Comparison of ENCODE assay signal across 8 cellular contexts in genomic region chr18:70288851-70289328, GRCh38. TPM values are rescaled to one million over a fixed set of nuclear protein-coding genes. Genes with fewer than 3 reads are reported as not detected.
DNase-seq lines count a peak whose midpoint lies in the region; ATAC-seq and TF ChIP-seq lines count a peak whose summit lies in the region.

TSS of gene SOCS6 (plus strand) at chr18:70289045. CDS start at chr18:70324669, 35,624 bp downstream.

- peak within 1 kb of the TSS; percentile 87 for H3K4me3 Mint-ChIP-seq in T-helper 17 cell
- H3K4me3 Mint-ChIP-seq in stimulated activated effector memory CD8-positive, alpha-beta T cell treated with anti-CD3 and anti-CD28 coated beads, Interleukin-12 subunit alpha, Interleukin-12 subunit beta, amount 100 ng/mL, for 72 hours, result peak within 1 kb of the TSS; percentile 44

- intact Hi-C loops in right lobe of liver (cut with DNase I), result no loop called here

- H3K4me3 ChIP-seq in duodenal mucosa (ENCODE audit: low read depth in 1 of 2, low read length in 2 of 2), result peak within 1 kb of the TSS; percentile 72 to 89
- peak within 1 kb of the TSS; percentile 60 to 75 (median 71) for H3K4me3 ChIP-seq in right lobe of liver

- H3K9me3 ChIP-seq in T-helper 17 cell (ENCODE audit: control insufficient read depth, low read length, poor library complexity, severe bottlenecking), result no peaks in the 10 kb centered on the region
- H3K9me3 ChIP-seq in duodenal mucosa (ENCODE audit: control insufficient read depth in 1 of 2, low read length in 2 of 2), result no peaks in the 10 kb centered on the region
- no peaks in the 10 kb centered on the region for H3K9me3 ChIP-seq in right lobe of liver

- peaks cover 2% of the 10 kb centered on the region for H3K9me3 Mint-ChIP-seq in stimulated activated effector memory CD8-positive, alpha-beta T cell treated with anti-CD3 and anti-CD28 coated beads, Interleukin-12 subunit alpha, Interleukin-12 subunit beta, amount 100 ng/mL, for 72 hours

- TF ChIP-seq CTCF in right lobe of liver (IDR thresholded peaks at IDR 0.05), result no peak

- no peaks in the 10 kb centered on the region for H3K36me3 ChIP-seq in duodenal mucosa (ENCODE audit: control insufficient read depth in 1 of 2, insufficient read depth in 2 of 2, low read length in 2 of 2)
- no peaks in the 10 kb centered on the region for H3K36me3 ChIP-seq in right lobe of liver

- TF ChIP-seq EP300 in Ishikawa (IDR thresholded peaks at IDR 0.05; ENCODE audit: borderline replicate concordance), result no peak

- no peak for TF ChIP-seq RAD21 in Ishikawa (IDR thresholded peaks at IDR 0.05; ENCODE audit: low read depth)

- peak; percentile 70 for TF ChIP-seq POLR2A in right lobe of liver (IDR thresholded peaks at IDR 0.05)

- peak within 1 kb of the TSS; percentile 77 for H3K27ac ChIP-seq in duodenal mucosa (ENCODE audit: low read depth, low read length)
- peak within 1 kb of the TSS; percentile 84 to 94 (median 89) for H3K27ac ChIP-seq in right lobe of liver

- 0% methylated on average over 8 of the region's 77 CpGs for WGBS in right lobe of liver (ENCODE audit: insufficient coverage, low coverage, low lambda C conversion rate, missing lambda C conversion rate)

- H3K27ac Mint-ChIP-seq in T-helper 17 cell, result no peak within 1 kb of the TSS
- H3K27ac Mint-ChIP-seq in stimulated activated effector memory CD8-positive, alpha-beta T cell treated with anti-CD3 and anti-CD28 coated beads, Interleukin-12 subunit alpha, Interleukin-12 subunit beta, amount 100 ng/mL, for 72 hours, result no peak within 1 kb of the TSS

- no peaks in the 10 kb centered on the region for H3K4me1 Mint-ChIP-seq in T-helper 17 cell
- H3K4me1 Mint-ChIP-seq in stimulated activated effector memory CD8-positive, alpha-beta T cell treated with anti-CD3 and anti-CD28 coated beads, Interleukin-12 subunit alpha, Interleukin-12 subunit beta, amount 100 ng/mL, for 72 hours, result peaks cover 5% of the 10 kb centered on the region

- peak within 1 kb of the TSS; percentile 74 to 88 for H3K9ac ChIP-seq in duodenal mucosa (ENCODE audit: low read depth in 1 of 2, low read length in 2 of 2)

- peak; percentile 46 for DNase-seq in activated CD4-positive, CD25-positive, alpha-beta regulatory T cell treated with anti-CD3 and anti-CD28 coated beads, Interleukin-2, amount 50 U/mL, for 72 hours
- DNase-seq in activated CD4-positive, CD25-positive, alpha-beta regulatory T cell (lab: John Stamatoyannopoulos, UW), result no peak
- DNase-seq in T-helper 17 cell (peak in 1 of 3 donors; percentile 12), right lobe of liver (peak; percentile 63 to 70 (median 66))
- DNase-seq in stimulated activated effector memory CD8-positive, alpha-beta T cell treated with anti-CD3 and anti-CD28 coated beads, Interleukin-12 subunit alpha, Interleukin-12 subunit beta, amount 100 ng/mL, for 72 hours (ENCODE audit: low spot score in 2 of 2), result peak; percentile 19 to 67

- ATAC-seq in GM21717 (IDR thresholded peaks at IDR 0.05; ENCODE audit: unreplicated experiment), result peak; percentile 80
- ATAC-seq in T-helper 17 cell, result peak; percentile 65
- ATAC-seq in right lobe of liver, result peak; percentile 44 to 77 (median 64)
- ATAC-seq in stimulated activated effector memory CD8-positive, alpha-beta T cell treated with anti-CD3 and anti-CD28 coated beads, Interleukin-12 subunit alpha, Interleukin-12 subunit beta, amount 100 ng/mL, for 72 hours, result peak; percentile 72

- H3K4me1 ChIP-seq in duodenal mucosa (ENCODE audit: control insufficient read depth in 1 of 2, insufficient read depth in 2 of 2, low read length in 2 of 2) (peaks cover 31 to 40% of the 10 kb centered on the region in 2 donors), right lobe of liver (peaks cover 0 to 20% (median 8%) of the 10 kb centered on the region in 4 donors)

- H3K27me3 Mint-ChIP-seq in T-helper 17 cell, result peaks cover 54% of the 10 kb centered on the region

- no peaks in the 10 kb centered on the region for H3K27me3 ChIP-seq in duodenal mucosa (ENCODE audit: control insufficient read depth in 1 of 2, insufficient read depth in 2 of 2, low read length in 2 of 2)
- H3K27me3 ChIP-seq in right lobe of liver, result no peaks in the 10 kb centered on the region

- H3K36me3 Mint-ChIP-seq in T-helper 17 cell (ENCODE audit: low read depth), result no peaks in the 10 kb centered on the region
- no peaks in the 10 kb centered on the region for H3K36me3 Mint-ChIP-seq in stimulated activated effector memory CD8-positive, alpha-beta T cell treated with anti-CD3 and anti-CD28 coated beads, Interleukin-12 subunit alpha, Interleukin-12 subunit beta, amount 100 ng/mL, for 72 hours

TF ChIP-seq in Ishikawa, 13 proteins besides CTCF, POLR2A, EP300 and RAD21:
- TF ChIP-seq REST (IDR thresholded peaks at IDR 0.05; ENCODE audit: low read depth) (no peak), TEAD4 (IDR thresholded peaks at IDR 0.05) (no peak), CEBPB (IDR thresholded peaks at IDR 0.05) (no peak), NFIC (IDR thresholded peaks at IDR 0.05) (no peak), EGR1 (IDR thresholded peaks at IDR 0.05) (no peak), TCF12 (IDR thresholded peaks at IDR 0.05; ENCODE audit: low read depth) (no peak), FOXM1 (IDR thresholded peaks at IDR 0.05; ENCODE audit: borderline replicate concordance, low read depth) (no peak), CREB1 (IDR thresholded peaks at IDR 0.05; ENCODE audit: low read depth) (no peak), TAF1 (IDR thresholded peaks at IDR 0.05; ENCODE audit: low read depth) (peak; percentile 66; the same call in 1 of the 2 replicates), USF1 (IDR thresholded peaks at IDR 0.05) (no peak), MAX (IDR thresholded peaks at IDR 0.05) (no peak), ZBTB7A (IDR thresholded peaks at IDR 0.05; ENCODE audit: low read depth) (peak; percentile 27; the same call in 1 of the 2 replicates), YY1 (IDR thresholded peaks at IDR 0.05; ENCODE audit: low read depth) (no peak)

RNA-seq across cellular contexts. Expression of gene SOCS6, which starts in this region (rescaled TPM):
- total RNA-seq in T-helper 17 cell (1 to 10 TPM in 1 of 2 donors, under 1 TPM in 1; 0.87 to 2.9 TPM), right lobe of liver (10 to 100 TPM; 11.7 to 18.0 (median 14.0) TPM)

Comparison
In these comparisons a context has a peak if more than half of its experiments do, and no peak if none do; other contexts are left out.
1. DNase-seq: peak in activated CD4-positive, CD25-positive, alpha-beta regulatory T cell treated with anti-CD3 and anti-CD28 coated beads, Interleukin-2, amount 50 U/mL, for 72 hours (single experiment), right lobe of liver (3 of 3) and stimulated activated effector memory CD8-positive, alpha-beta T cell treated with anti-CD3 and anti-CD28 coated beads, Interleukin-12 subunit alpha, Interleukin-12 subunit beta, amount 100 ng/mL, for 72 hours (2 of 2); none in activated CD4-positive, CD25-positive, alpha-beta regulatory T cell (0 of 4).
2. Peak in every context shown above with its lines, with median percentiles within 50 percentile points of each other: ATAC-seq.